In the genomic region with DNA sequence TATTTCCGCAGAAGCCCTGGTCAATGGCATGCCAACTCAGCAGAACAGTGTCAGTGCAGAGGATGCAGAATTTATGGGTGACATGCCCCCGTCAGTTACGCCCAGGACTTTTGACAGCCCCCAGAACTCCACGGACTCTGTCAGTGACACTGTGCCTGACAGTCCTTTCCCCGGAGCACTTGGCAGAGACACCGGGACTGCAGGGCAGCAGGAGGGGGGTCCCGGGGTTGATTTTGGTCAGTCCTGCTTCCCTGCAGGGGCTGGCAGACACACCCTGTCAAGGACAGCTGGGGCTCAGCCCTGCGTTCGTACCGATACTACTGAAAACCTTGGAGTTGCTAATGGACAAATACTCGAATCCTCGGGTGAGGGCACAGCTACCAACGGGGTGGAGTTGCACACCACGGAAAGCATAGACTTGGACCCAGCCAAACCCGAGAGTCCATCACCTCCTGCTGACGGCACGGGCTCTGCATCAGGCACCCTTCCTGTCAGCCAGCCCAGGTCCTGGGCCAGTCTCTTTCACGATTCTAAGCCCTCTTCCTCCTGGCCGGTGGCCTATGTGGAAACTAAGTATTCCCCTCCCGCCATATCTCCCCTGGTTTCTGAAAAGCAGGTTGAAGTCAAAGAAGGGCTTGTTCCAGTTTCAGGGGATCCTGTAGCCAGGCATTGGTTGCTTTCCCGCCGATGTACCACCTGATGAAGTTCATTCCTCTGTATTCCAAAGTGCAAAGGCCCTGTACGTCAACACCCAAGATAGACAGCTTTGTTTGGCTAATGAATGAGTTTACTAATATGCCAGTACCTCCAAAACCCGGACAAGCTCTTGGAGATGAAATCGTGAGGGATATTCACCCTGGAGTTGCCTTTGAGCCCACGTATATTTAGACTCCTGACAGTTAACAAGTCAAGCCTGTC, we compare ENCODE assay signal across 21 cellular contexts. TPM values are rescaled to one million over a fixed set of nuclear protein-coding genes. Genes with fewer than 3 reads are reported as not detected.
"Had no signal": no experiment of that assay in that cellular context is flagged by ENCODE, and none has a peak within 500 bp of the region (broad histone marks: within the 10 kb centered on the region; RNA-seq: fewer than 3 reads in every experiment).

No MANE protein-coding gene starts in this region.

RNA-seq across cellular contexts. Expression of gene OR11H2, which starts 35.1 kb away (rescaled TPM):
- total RNA-seq: activated CD4-positive, alpha-beta T cell treated with anti-CD3 and anti-CD28 coated beads for 36 hours; activated CD8-positive, alpha-beta memory T cell treated with anti-CD3 and anti-CD28 coated beads, Interleukin-2, amount 10 ng/mL, durations not matched to agents 7 days and 5 days; activated CD8-positive, alpha-beta T cell treated with anti-CD3 and anti-CD28 coated beads, Interleukin-2, amount 10 ng/mL, durations not matched to agents 7 days and 5 days; activated naive CD4-positive, alpha-beta T cell treated with anti-CD3 and anti-CD28 coated beads, Interleukin-2, amount 50 U/mL, for 72 hours; activated T-cell treated with anti-CD3 and anti-CD28 coated beads, Interleukin-2, amount 50 U/mL, for 72 hours; bronchial epithelial cell; colonic mucosa; dorsolateral prefrontal cortex; esophagus mucosa; foreskin keratinocyte; glomerular endothelial cell; heart right ventricle; left cardiac atrium; left ventricle myocardium superior; natural killer cell; omental fat pad; skeletal muscle tissue; stomach; T-helper 1 cell treated with Interleukin-12 subunit alpha and Interleukin-12 subunit beta and Interleukin-4 antibody, amounts not matched to agents 30 ng/mL and 1 ng/mL, for 36 hours; tibial nerve had no signal
- polyA plus RNA-seq: adipose tissue, foreskin keratinocyte, heart right ventricle, stomach had no signal
